Comparison of ENCODE assay signal across 8 cellular contexts in genomic region chr6:56902551-56903464, GRCh38. TPM values are rescaled to one million over a fixed set of nuclear protein-coding genes. Genes with fewer than 3 reads are reported as not detected.
DNase-seq lines count a peak whose midpoint lies in the region; ATAC-seq and TF ChIP-seq lines count a peak whose summit lies in the region.

No MANE protein-coding gene starts in this region.

- peak; percentile 34 for ATAC-seq in Right ventricle myocardium inferior
- ATAC-seq in GM21825 (IDR thresholded peaks at IDR 0.05; ENCODE audit: unreplicated experiment): no peak

- WGBS in spleen, 5 donors: 51 to 60% (median 54%) methylated on average over 9 of the region's 9 CpGs

- intact Hi-C loops in Right ventricle myocardium inferior (cut with DNase I) (loop anchor here (5.0 kb wide), 1 partner anchor 119 kb away; no protein-coding TSS in a partner anchor), cardiac septum (cut with DNase I) (loop anchor here (5.0 kb wide), 1 partner anchor 419 kb away; no protein-coding TSS in a partner anchor), spleen (cut with DNase I; ENCODE audit: low total_unique reads) (loop anchor here (5.0 to 10.0 kb wide), 2 partner anchors 122 to 414 kb away; partner anchors contain the start of gene PRIM2)

- peaks cover 0 to 8% (median 4%) of the 10 kb centered on the region in 6 donors for H3K4me1 ChIP-seq in spleen

- DNase-seq in Right ventricle myocardium inferior (ENCODE audit: missing footprints) (no peak), cardiac septum (ENCODE audit: low spot score) (no peak), NCI-H1105 treated with DMSO at 0.1 percent for 48 hours (lab: John Stamatoyannopoulos, UW) (peak; percentile 46), anterior cingulate cortex (lab: John Stamatoyannopoulos, UW) (peak in 36 of 58 donors; percentile 1 to 70 (median 14)), hepatic stellate cell (ENCODE audit: low spot score) (peak; percentile 58), spleen (no peak), COLO668 (lab: John Stamatoyannopoulos, UW; ENCODE audit: unreplicated experiment) (no peak)

- H3K27ac ChIP-seq in spleen: peak overlapping the region in 1 of 8 donors; percentile 26

- peak; percentile 28 to 67 (median 56) for TF ChIP-seq CTCF in spleen (IDR thresholded peaks at IDR 0.05 in 8 of 11, conservative IDR thresholded peaks at IDR 0.05 in 3 of 11)

- no peak overlapping the region for H3K4me3 ChIP-seq in spleen

- H3K36me3 ChIP-seq in spleen: no peaks in the 10 kb centered on the region

- H3K9me3 ChIP-seq in spleen: no peaks in the 10 kb centered on the region

- no peak for TF ChIP-seq POLR2A in spleen (IDR thresholded peaks at IDR 0.05)

- no peaks in the 10 kb centered on the region for H3K27me3 ChIP-seq in spleen (replicated peaks in 1 of 7)

RNA-seq across cellular contexts. Expression of gene BEND6, which starts 52.1 kb away (rescaled TPM):
- total RNA-seq in Right ventricle myocardium inferior (0.30 TPM), cardiac septum (1.5 TPM), spleen (1 to 10 TPM in 1 of 7 donors, under 1 TPM in 5, not detected in 1; 0.26 to 1.0 (median 0.56) TPM)
- polyA plus RNA-seq in spleen: under 1 TPM; 0.32 to 0.50 (median 0.39) TPM

Comparison
In these comparisons a context has a peak if more than half of its experiments do, and no peak if none do; other contexts are left out.
1. DNase-seq: peak in NCI-H1105 treated with DMSO at 0.1 percent for 48 hours (single experiment), anterior cingulate cortex (36 of 58) and hepatic stellate cell (single experiment); none in Right ventricle myocardium inferior (single experiment), cardiac septum (single experiment), spleen (single experiment) and COLO668 (single experiment).